10 cellular contexts compared by ENCODE assay signal in genomic region chr1:64956733-64957441, GRCh38. TPM values are rescaled to one million over a fixed set of nuclear protein-coding genes. Genes with fewer than 3 reads are reported as not detected.
DNase-seq lines count a peak whose midpoint lies in the region; ATAC-seq, FAIRE-seq and TF ChIP-seq lines count a peak whose summit lies in the region.
"Had no signal": no experiment of that assay in that cellular context is flagged by ENCODE, and none has a peak within 500 bp of the region (broad histone marks: within the 10 kb centered on the region; RNA-seq: fewer than 3 reads in every experiment).

No MANE protein-coding gene starts in this region.

- H3K9me3 Mint-ChIP-seq in CD8-positive, alpha-beta memory T cell, result no peaks in the 10 kb centered on the region
- H3K9me3 Mint-ChIP-seq in activated naive CD4-positive, alpha-beta T cell treated with anti-CD3 and anti-CD28 coated beads, Interleukin-2, amount 50 U/mL, for 72 hours, result no peaks in the 10 kb centered on the region
- H3K9me3 Mint-ChIP-seq: brain had no signal

- no peaks in the 10 kb centered on the region for H3K27me3 Mint-ChIP-seq in CD8-positive, alpha-beta memory T cell
- H3K27me3 Mint-ChIP-seq: brain had no signal

- peak in 2 of 5 donors; percentile 17 to 46 for DNase-seq in CD8-positive, alpha-beta memory T cell
- DNase-seq in activated naive CD4-positive, alpha-beta T cell treated with anti-CD3 and anti-CD28 coated beads, Interleukin-2, amount 50 U/mL, for 72 hours (ENCODE audit: low spot score in 2 of 2), result peak; percentile 49 to 61
- no peak for DNase-seq in NCI-H2227 (lab: John Stamatoyannopoulos, UW; ENCODE audit: unreplicated experiment)
- no peak for DNase-seq in HK-2 (ENCODE audit: unreplicated experiment)
- DNase-seq in H54 (ENCODE audit: insufficient read length, low spot score), result no peak

- no peaks in the 10 kb centered on the region for H3K36me3 ChIP-seq in CD8-positive, alpha-beta memory T cell (ENCODE audit: insufficient read depth, low read length)
- no peaks in the 10 kb centered on the region for H3K36me3 ChIP-seq in skeletal muscle satellite cell (ENCODE audit: insufficient read depth, low read length)

- no peak for FAIRE-seq in H54 (lab: Jason Lieb, UNC)

- ATAC-seq in GM19438 (IDR thresholded peaks at IDR 0.05; ENCODE audit: low read depth, unreplicated experiment) (peak; percentile 72), HG03342 (IDR thresholded peaks at IDR 0.05; ENCODE audit: unreplicated experiment) (peak; percentile 88)
- ATAC-seq in activated naive CD4-positive, alpha-beta T cell treated with anti-CD3 and anti-CD28 coated beads, Interleukin-2, amount 50 U/mL, for 72 hours, result peak; percentile 89

- H3K4me1 ChIP-seq in CD8-positive, alpha-beta memory T cell (ENCODE audit: insufficient read depth, low read length), result peaks cover 96% of the 10 kb centered on the region
- peaks cover 23% of the 10 kb centered on the region for H3K4me1 ChIP-seq in skeletal muscle satellite cell (ENCODE audit: control insufficient read depth, insufficient read depth, low read length)

- TF ChIP-seq POLR2A in H54 (IDR thresholded peaks at IDR 0.05; ENCODE audit: low read depth, low read length), result no peak

- H3K9me3 ChIP-seq in CD8-positive, alpha-beta memory T cell (ENCODE audit: low read length), result no peaks in the 10 kb centered on the region
- H3K9me3 ChIP-seq in skeletal muscle satellite cell (replicated peaks; ENCODE audit: low read length), result no peaks in the 10 kb centered on the region

- CTCF ChIA-PET in CD8-positive, alpha-beta memory T cell (lab: Charles Lee), result interaction anchor here (0.8 kb wide), 1 partner anchor 100 kb away, joined by 3 read pairs; no protein-coding TSS in a partner anchor

- peak overlapping the region; percentile 13 for H3K4me3 ChIP-seq in CD8-positive, alpha-beta memory T cell (ENCODE audit: low read length)
- no peak overlapping the region for H3K4me3 ChIP-seq in skeletal muscle satellite cell (ENCODE audit: low read length)
- H3K4me3 ChIP-seq: skin epidermis had no signal

- H3K27me3 ChIP-seq in CD8-positive, alpha-beta memory T cell (ENCODE audit: insufficient read depth, low read length, poor library complexity, severe bottlenecking), result no peaks in the 10 kb centered on the region
- H3K27me3 ChIP-seq in skeletal muscle satellite cell (ENCODE audit: control insufficient read depth, insufficient read depth, low read length), result no peaks in the 10 kb centered on the region

- no peak overlapping the region for H3K27ac Mint-ChIP-seq in CD8-positive, alpha-beta memory T cell
- H3K27ac Mint-ChIP-seq in activated naive CD4-positive, alpha-beta T cell treated with anti-CD3 and anti-CD28 coated beads, Interleukin-2, amount 50 U/mL, for 72 hours, result no peak overlapping the region
- H3K27ac Mint-ChIP-seq: brain had no signal

- peaks cover 0 to 9% (median 6%) of the 10 kb centered on the region in 3 donors for H3K36me3 Mint-ChIP-seq in CD8-positive, alpha-beta memory T cell
- no peaks in the 10 kb centered on the region for H3K36me3 Mint-ChIP-seq in activated naive CD4-positive, alpha-beta T cell treated with anti-CD3 and anti-CD28 coated beads, Interleukin-2, amount 50 U/mL, for 72 hours

- H3K27ac ChIP-seq in CD8-positive, alpha-beta memory T cell (ENCODE audit: low read depth, low read length), result no peak overlapping the region

- no peak overlapping the region for H3K9ac ChIP-seq in skeletal muscle satellite cell (ENCODE audit: low read depth, low read length)

- POLR2A ChIA-PET in CD8-positive, alpha-beta memory T cell (lab: Charles Lee), result no interaction called here

- H3K4me3 Mint-ChIP-seq in CD8-positive, alpha-beta memory T cell, result no peak overlapping the region
- H3K4me3 Mint-ChIP-seq: brain had no signal

- peak overlapping the region; percentile 39 for H3K4me2 ChIP-seq in skeletal muscle satellite cell (ENCODE audit: low read length)

- peaks cover 0 to 58% (median 57%) of the 10 kb centered on the region in 3 donors for H3K4me1 Mint-ChIP-seq in CD8-positive, alpha-beta memory T cell

RNA-seq across cellular contexts. Expression of gene JAK1, which starts 9.5 kb away (rescaled TPM):
- 100 to 1,000 TPM; 106 to 108 TPM for total RNA-seq in CD8-positive, alpha-beta memory T cell
- polyA plus RNA-seq in CD8-positive, alpha-beta memory T cell, result 300 TPM
- 100 to 1,000 TPM in 1 of 2 donors, 10 to 100 TPM in 1; 95.3 to 133 TPM for total RNA-seq in activated naive CD4-positive, alpha-beta T cell treated with anti-CD3 and anti-CD28 coated beads, Interleukin-2, amount 50 U/mL, for 72 hours
- 157 and 221 TPM in 2 replicates for total RNA-seq in skeletal muscle satellite cell (2012; rRNA removed)

Comparison
In these comparisons a context has a peak if more than half of its experiments do, and no peak if none do; other contexts are left out.
1. DNase-seq: peak in activated naive CD4-positive, alpha-beta T cell treated with anti-CD3 and anti-CD28 coated beads, Interleukin-2, amount 50 U/mL, for 72 hours (2 of 2); none in NCI-H2227 (single experiment), HK-2 (single experiment) and H54 (single experiment).
2. Peak in every context shown above with its lines, with median percentiles within 50 percentile points of each other: ATAC-seq.